Comparison of ENCODE assay signal across 1 cellular context in genomic region chr7:100434297-100435144, GRCh38.
TF ChIP-seq lines count a peak whose summit lies in the region.

No MANE protein-coding gene starts in this region.

TF ChIP-seq in H1, 55 proteins besides CTCF, POLR2A, EP300 and RAD21:
- TF ChIP-seq ASH2L (IDR thresholded peaks at IDR 0.05; ENCODE audit: low read length) (no peak), MAFK (IDR thresholded peaks at IDR 0.05; ENCODE audit: low read depth, low read length) (no peak), KDM4A (IDR thresholded peaks at IDR 0.05; ENCODE audit: low read depth, low read length, severe bottlenecking) (no peak), BRCA1 (IDR thresholded peaks at IDR 0.05; ENCODE audit: low read depth, low read length) (no peak), SIX5 (IDR thresholded peaks at IDR 0.05; ENCODE audit: low read depth, low read length) (no peak), SAP30 (IDR thresholded peaks at IDR 0.05; ENCODE audit: insufficient read depth, insufficient replicate concordance, low read length) (no peak), KDM1A (IDR thresholded peaks at IDR 0.05; ENCODE audit: borderline replicate concordance, low read length) (no peak), TEAD4 (IDR thresholded peaks at IDR 0.05; ENCODE audit: low read depth, low read length) (no peak), RNF2 (IDR thresholded peaks at IDR 0.05; ENCODE audit: borderline replicate concordance, low read depth, low read length, missing control alignments, poor library complexity, severe bottlenecking) (no peak), E2F6 (IDR thresholded peaks at IDR 0.05) (no peak), BCL11A (IDR thresholded peaks at IDR 0.05; ENCODE audit: low read depth in 2 of 2, low read length in 2 of 2) (no peak), NANOG (IDR thresholded peaks at IDR 0.05; ENCODE audit: insufficient read depth, low read depth, low read length, poor library complexity, severe bottlenecking) (no peak), CHD2 (IDR thresholded peaks at IDR 0.05; ENCODE audit: low read length) (no peak), TAF7 (optimal IDR thresholded peaks at IDR 0.05; ENCODE audit: borderline replicate concordance, low read depth, low read length) (no peak), GTF2F1 (IDR thresholded peaks at IDR 0.05; ENCODE audit: borderline replicate concordance, low read depth, low read length) (no peak), CBX5 (IDR thresholded peaks at IDR 0.05; ENCODE audit: low read depth, low read length) (no peak), SIN3A (conservative IDR thresholded peaks at IDR 0.05 in 1 of 2, IDR thresholded peaks at IDR 0.05 in 1 of 2; ENCODE audit: low read depth in 1 of 2, low read length in 2 of 2) (no peak), USF2 (IDR thresholded peaks at IDR 0.05; ENCODE audit: low read length) (no peak), CREB1 (IDR thresholded peaks at IDR 0.05) (no peak), PHF8 (conservative IDR thresholded peaks at IDR 0.05; ENCODE audit: low read depth, low read length) (no peak)
